In the genomic region with DNA sequence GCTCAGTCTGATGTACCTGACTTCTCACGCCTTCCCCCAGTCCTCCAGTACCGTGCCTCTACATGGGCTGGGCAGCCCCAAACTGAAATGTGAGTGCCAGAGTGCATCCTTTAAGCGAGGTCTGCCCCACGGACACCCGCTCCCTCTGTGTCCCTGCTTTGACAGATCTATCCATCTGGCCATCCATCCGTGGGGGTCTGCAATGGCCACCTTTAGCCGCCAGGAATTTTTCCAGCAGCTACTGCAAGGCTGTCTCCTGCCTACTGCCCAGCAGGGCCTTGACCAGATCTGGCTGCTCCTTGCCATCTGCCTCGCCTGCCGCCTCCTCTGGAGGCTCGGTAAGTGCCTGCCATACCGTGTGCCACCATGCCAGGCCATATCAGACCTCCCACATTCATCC, we compare ENCODE assay signal across 8 cellular contexts. TPM values are rescaled to one million over a fixed set of nuclear protein-coding genes. Genes with fewer than 3 reads are reported as not detected.
DNase-seq lines count a peak whose midpoint lies in the region; ATAC-seq and TF ChIP-seq lines count a peak whose summit lies in the region.

No MANE protein-coding gene starts in this region.

- POLR2A ChIA-PET in RWPE1 (lab: Yijun Ruan, JAX; ENCODE audit: low non-redundant PET) (no interaction called here), HEK293T (lab: Yijun Ruan, JAX) (no interaction called here)

- peak overlapping the region; percentile 68 for H3K9ac ChIP-seq in DND-41 (ENCODE audit: low read depth, low read length)

- TF ChIP-seq EP300 in esophagus muscularis mucosa (IDR thresholded peaks at IDR 0.05), result no peak

- H3K4me2 ChIP-seq in DND-41 (ENCODE audit: insufficient read depth, low read length), result peak overlapping the region; percentile 78

- H3K27ac ChIP-seq in DND-41 (ENCODE audit: low read length) (no peak overlapping the region), RWPE1 (peak overlapping the region; percentile 80), esophagus muscularis mucosa (replicated peaks in 1 of 4) (peak overlapping the region in 1 of 4 donors; percentile 80), prostate gland (no peak overlapping the region)

- DNase-seq in DND-41 (no peak), RWPE1 (ENCODE audit: low spot score) (no peak), esophagus muscularis mucosa (ENCODE audit: extremely low spot score) (no peak), prostate gland (ENCODE audit: low spot score) (no peak), NCI-H510A treated with DMSO at 0.1 percent for 48 hours (lab: John Stamatoyannopoulos, UW) (no peak), midbrain (lab: John Stamatoyannopoulos, UW) (no peak), HEK293T (ENCODE audit: extremely low spot score) (no peak), HPDE6-E6E7 (ENCODE audit: extremely low spot score) (no peak)

- TF ChIP-seq POLR2A in esophagus muscularis mucosa (IDR thresholded peaks at IDR 0.05; ENCODE audit: low read depth) (no peak), prostate gland (IDR thresholded peaks at IDR 0.05) (no peak)

- H4K20me1 ChIP-seq in DND-41 (ENCODE audit: insufficient read depth, low read length), result no peaks in the 10 kb centered on the region

- H3K4me3 ChIP-seq in DND-41 (ENCODE audit: low read depth in 1 of 2, low read length in 2 of 2) (peak overlapping the region; percentile 51 to 76; a peak in 3 of 4 replicates), esophagus muscularis mucosa (peak overlapping the region; percentile 71 to 74 (median 72)), prostate gland (peak overlapping the region; percentile 43 to 58)

- CTCF ChIA-PET in RWPE1 (lab: Yijun Ruan, JAX) (no interaction called here), HEK293T (lab: Yijun Ruan, JAX) (no interaction called here)

- H3K27me3 ChIP-seq in DND-41 (ENCODE audit: insufficient read depth, low read length, poor library complexity) (no peaks in the 10 kb centered on the region), esophagus muscularis mucosa (peaks cover 0 to 4% (median 0%) of the 10 kb centered on the region in 4 donors), prostate gland (replicated peaks; ENCODE audit: insufficient read depth) (no peaks in the 10 kb centered on the region)

- no peaks in the 10 kb centered on the region for H3K79me2 ChIP-seq in DND-41 (ENCODE audit: insufficient read depth, low read length)

- ATAC-seq in DND-41 (ENCODE audit: insufficient read depth, low read depth), result no peak

- peak overlapping the region; percentile 85 for H2AFZ ChIP-seq in DND-41 (ENCODE audit: low read depth, low read length)

- TF ChIP-seq CTCF in DND-41 (IDR thresholded peaks at IDR 0.05; ENCODE audit: borderline replicate concordance, extremely low read depth, low read length, poor library complexity, severe bottlenecking) (no peak), RWPE1 (conservative IDR thresholded peaks at IDR 0.05; ENCODE audit: low read depth) (no peak), esophagus muscularis mucosa (IDR thresholded peaks at IDR 0.05) (no peak), prostate gland (IDR thresholded peaks at IDR 0.05) (no peak)

- WGBS in esophagus muscularis mucosa, result 72% methylated on average over 11 of the region's 11 CpGs
- WGBS in prostate gland, result 21% methylated on average over 7 of the region's 11 CpGs

- no peaks in the 10 kb centered on the region for H3K36me3 ChIP-seq in DND-41 (ENCODE audit: insufficient read depth, low read length)
- H3K36me3 ChIP-seq in esophagus muscularis mucosa, result peaks cover 0 to 17% (median 7%) of the 10 kb centered on the region in 4 donors
- H3K36me3 ChIP-seq in prostate gland, result no peaks in the 10 kb centered on the region

- H3K4me1 ChIP-seq in DND-41 (ENCODE audit: insufficient read depth, low read length) (peaks cover 18% of the 10 kb centered on the region), esophagus muscularis mucosa (peaks cover 8 to 16% (median 14%) of the 10 kb centered on the region in 4 donors), prostate gland (replicated peaks) (no peaks in the 10 kb centered on the region)

- H3K9me3 ChIP-seq in DND-41 (ENCODE audit: insufficient read depth, low read length, severe bottlenecking), result no peaks in the 10 kb centered on the region
- H3K9me3 ChIP-seq in esophagus muscularis mucosa, result no peaks in the 10 kb centered on the region
- H3K9me3 ChIP-seq in prostate gland, result no peaks in the 10 kb centered on the region

- intact Hi-C loops in esophagus muscularis mucosa (cut with DNase I), result loop anchor here (10.0 kb wide), 1 partner anchor 425 kb away; no protein-coding TSS in a partner anchor
- intact Hi-C loops in prostate gland (cut with DNase I), result no loop called here

TF ChIP-seq in HEK293T, 16 proteins besides CTCF, POLR2A, EP300 and RAD21:
- TF ChIP-seq LEF1 (IDR thresholded peaks at IDR 0.05; ENCODE audit: borderline replicate concordance) (no peak), CTBP1 (IDR thresholded peaks at IDR 0.05; ENCODE audit: borderline replicate concordance) (no peak), ARNT (IDR thresholded peaks at IDR 0.05) (no peak), NFRKB (IDR thresholded peaks at IDR 0.05) (no peak), SUZ12 (IDR thresholded peaks at IDR 0.05) (no peak)
- TF ChIP-seq, protein P1, sequence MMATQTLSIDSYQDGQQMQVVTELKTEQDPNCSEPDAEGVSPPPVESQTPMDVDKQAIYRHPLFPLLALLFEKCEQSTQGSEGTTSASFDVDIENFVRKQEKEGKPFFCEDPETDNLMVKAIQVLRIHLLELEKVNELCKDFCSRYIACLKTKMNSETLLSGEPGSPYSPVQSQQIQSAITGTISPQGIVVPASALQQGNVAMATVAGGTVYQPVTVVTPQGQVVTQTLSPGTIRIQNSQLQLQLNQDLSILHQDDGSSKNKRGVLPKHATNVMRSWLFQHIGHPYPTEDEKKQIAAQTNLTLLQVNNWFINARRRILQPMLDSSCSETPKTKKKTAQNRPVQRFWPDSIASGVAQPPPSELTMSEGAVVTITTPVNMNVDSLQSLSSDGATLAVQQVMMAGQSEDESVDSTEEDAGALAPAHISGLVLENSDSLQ (IDR thresholded peaks at IDR 0.05), result no peak

RNA-seq across cellular contexts. Expression of a gene that starts 0.8 kb away (rescaled TPM):
- 10 to 100 TPM; 15.0 to 21.5 (median 18.9) TPM for total RNA-seq in esophagus muscularis mucosa
- 10 to 100 TPM; 15.1 to 61.7 TPM for total RNA-seq in prostate gland

RNA-seq across cellular contexts. Expression of a gene that starts 12.0 kb away (rescaled TPM):
- total RNA-seq in esophagus muscularis mucosa (10 to 100 TPM; 15.7 to 20.7 (median 17.4) TPM), prostate gland (10 to 100 TPM; 37.8 to 46.9 TPM)

RNA-seq across cellular contexts. Expression of a gene that starts 29.9 kb away (rescaled TPM):
- total RNA-seq in esophagus muscularis mucosa (10 to 100 TPM; 10.3 to 22.4 (median 16.4) TPM), prostate gland (10 to 100 TPM in 1 of 2 donors, 1 to 10 TPM in 1; 8.9 to 21.9 TPM)

RNA-seq across cellular contexts. Expression of a gene that starts 33.6 kb away (rescaled TPM):
- total RNA-seq in esophagus muscularis mucosa (10 to 100 TPM; 38.5 to 47.3 (median 43.9) TPM), prostate gland (10 to 100 TPM; 44.3 to 56.1 TPM)

RNA-seq across cellular contexts. Expression of a gene that starts 39.6 kb away (rescaled TPM):
- total RNA-seq in esophagus muscularis mucosa (1 to 10 TPM; 2.5 to 7.9 (median 7.4) TPM), prostate gland (1 to 10 TPM; 3.0 to 6.2 TPM)
